ENCODE assay signal across 8 cellular contexts in the genomic region with DNA sequence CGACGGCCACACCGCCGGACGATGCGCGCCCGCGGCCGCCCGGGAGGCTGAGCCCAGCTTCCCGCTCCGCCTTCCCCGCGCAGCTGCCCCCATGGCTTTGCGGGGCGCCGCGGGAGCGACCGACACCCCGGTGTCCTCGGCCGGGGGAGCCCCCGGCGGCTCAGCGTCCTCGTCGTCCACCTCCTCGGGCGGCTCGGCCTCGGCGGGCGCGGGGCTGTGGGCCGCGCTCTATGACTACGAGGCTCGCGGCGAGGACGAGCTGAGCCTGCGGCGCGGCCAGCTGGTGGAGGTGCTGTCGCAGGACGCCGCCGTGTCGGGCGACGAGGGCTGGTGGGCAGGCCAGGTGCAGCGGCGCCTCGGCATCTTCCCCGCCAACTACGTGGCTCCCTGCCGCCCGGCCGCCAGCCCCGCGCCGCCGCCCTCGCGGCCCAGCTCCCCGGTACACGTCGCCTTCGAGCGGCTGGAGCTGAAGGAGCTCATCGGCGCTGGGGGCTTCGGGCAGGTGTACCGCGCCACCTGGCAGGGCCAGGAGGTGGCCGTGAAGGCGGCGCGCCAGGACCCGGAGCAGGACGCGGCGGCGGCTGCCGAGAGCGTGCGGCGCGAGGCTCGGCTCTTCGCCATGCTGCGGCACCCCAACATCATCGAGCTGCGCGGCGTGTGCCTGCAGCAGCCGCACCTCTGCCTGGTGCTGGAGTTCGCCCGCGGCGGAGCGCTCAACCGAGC. TPM values are rescaled to one million over a fixed set of nuclear protein-coding genes. Genes with fewer than 3 reads are reported as not detected.
DNase-seq lines count a peak whose midpoint lies in the region; ATAC-seq and TF ChIP-seq lines count a peak whose summit lies in the region.

No MANE protein-coding gene starts in this region.

- H3K27me3 ChIP-seq in BLaER1 treated with 17β-estradiol and CSF1 and Interleukin-3, amounts not matched to agents 10 nM and 100 nM = peaks cover 6 to 21% (median 14%) of the 10 kb centered on the region in 11 experiments; a peak in 20 of 22 replicates
- no peaks in the 10 kb centered on the region for H3K27me3 ChIP-seq in colonic mucosa

- peak overlapping the region in 1 of 2 donors; percentile 54 for H3K4me3 Mint-ChIP-seq in stimulated activated naive CD8-positive, alpha-beta T cell treated with anti-CD3 and anti-CD28 coated beads, Interleukin-15, amount 100 ng/mL, for 72 hours

- H3K4me2 ChIP-seq in BLaER1 treated with 17β-estradiol and CSF1 and Interleukin-3, amounts not matched to agents 10 nM and 100 nM = peak overlapping the region; percentile 88 to 100 (median 100)

- H3K27ac Mint-ChIP-seq in stimulated activated naive CD8-positive, alpha-beta T cell treated with anti-CD3 and anti-CD28 coated beads, Interleukin-15, amount 100 ng/mL, for 72 hours = no peak overlapping the region

- H3K36me3 ChIP-seq in BLaER1 treated with 17β-estradiol and CSF1 and Interleukin-3, amounts not matched to agents 10 nM and 100 nM = no peaks in the 10 kb centered on the region
- H3K36me3 ChIP-seq in colonic mucosa = no peaks in the 10 kb centered on the region

- ATAC-seq in GM19043 (IDR thresholded peaks at IDR 0.05; ENCODE audit: low read depth, unreplicated experiment) = peak; percentile 24
- peak; percentile 28 for ATAC-seq in HG03196 (IDR thresholded peaks at IDR 0.05; ENCODE audit: unreplicated experiment)
- peak; percentile 42 for ATAC-seq in stimulated activated naive CD8-positive, alpha-beta T cell treated with anti-CD3 and anti-CD28 coated beads, Interleukin-15, amount 100 ng/mL, for 72 hours

- peaks cover 12 to 29% (median 22%) of the 10 kb centered on the region in 10 experiments for H3K4me1 ChIP-seq in BLaER1 treated with 17β-estradiol and CSF1 and Interleukin-3, amounts not matched to agents 10 nM and 100 nM
- H3K4me1 ChIP-seq in colonic mucosa = no peaks in the 10 kb centered on the region

- peak overlapping the region; percentile 73 to 91 (median 82) for H3K9ac ChIP-seq in BLaER1 treated with 17β-estradiol and CSF1 and Interleukin-3, amounts not matched to agents 10 nM and 100 nM
- H3K9ac ChIP-seq in colonic mucosa (ENCODE audit: low read depth in 2 of 2, low read length in 2 of 2) = peak overlapping the region; percentile 66 to 97

- H3K4me3 ChIP-seq in BLaER1 treated with 17β-estradiol and CSF1 and Interleukin-3, amounts not matched to agents 10 nM and 100 nM = peak overlapping the region; percentile 66 to 79 (median 76)
- H3K4me3 ChIP-seq in colonic mucosa = peak overlapping the region; percentile 72

- H3K27ac ChIP-seq in BLaER1 treated with 17β-estradiol and CSF1 and Interleukin-3, amounts not matched to agents 10 nM and 100 nM = peak overlapping the region; percentile 71 to 86 (median 76)
- peak overlapping the region; percentile 80 for H3K27ac ChIP-seq in colonic mucosa

- peaks cover 40% of the 10 kb centered on the region for H3K27me3 Mint-ChIP-seq in stimulated activated naive CD8-positive, alpha-beta T cell treated with anti-CD3 and anti-CD28 coated beads, Interleukin-15, amount 100 ng/mL, for 72 hours

- no peaks in the 10 kb centered on the region for H3K9me3 Mint-ChIP-seq in stimulated activated naive CD8-positive, alpha-beta T cell treated with anti-CD3 and anti-CD28 coated beads, Interleukin-15, amount 100 ng/mL, for 72 hours

- intact Hi-C loops in colonic mucosa (cut with DNase I) = no loop called here

- H4K20me1 ChIP-seq in BLaER1 treated with 17β-estradiol and CSF1 and Interleukin-3, amounts not matched to agents 10 nM and 100 nM = peaks cover 0 to 6% (median 0%) of the 10 kb centered on the region in 11 experiments; a peak in 5 of 22 replicates

- DNase-seq in T-helper 22 cell (ENCODE audit: low read depth) (peak; percentile 2), colonic mucosa (peak; percentile 27), lung microvascular endothelial cell (ENCODE audit: low read depth in 2 of 2) (peak; percentile 3 to 20), GDM1 (lab: John Stamatoyannopoulos, UW) (no peak)
- peak; percentile 25 to 38 for DNase-seq in stimulated activated naive CD8-positive, alpha-beta T cell treated with anti-CD3 and anti-CD28 coated beads, Interleukin-15, amount 100 ng/mL, for 72 hours

- H3K4me1 Mint-ChIP-seq in stimulated activated naive CD8-positive, alpha-beta T cell treated with anti-CD3 and anti-CD28 coated beads, Interleukin-15, amount 100 ng/mL, for 72 hours = peaks cover 16% of the 10 kb centered on the region

- no peaks in the 10 kb centered on the region for H3K9me3 ChIP-seq in BLaER1 treated with 17β-estradiol and CSF1 and Interleukin-3, amounts not matched to agents 10 nM and 100 nM (replicated peaks in 1 of 11)
- no peaks in the 10 kb centered on the region for H3K9me3 ChIP-seq in colonic mucosa

- no peak for TF ChIP-seq CTCF in colonic mucosa (IDR thresholded peaks at IDR 0.05)

RNA-seq across cellular contexts. Expression of a gene that starts 0.6 kb away (rescaled TPM):
- 10 to 100 TPM; 16.4 to 20.5 TPM for total RNA-seq in colonic mucosa
- total RNA-seq in lung microvascular endothelial cell = 0.44 and 0.79 TPM in 2 replicates

RNA-seq across cellular contexts. Expression of a gene that starts 32.6 kb away (rescaled TPM):
- 1 to 10 TPM; 5.4 to 6.7 TPM for total RNA-seq in colonic mucosa
- total RNA-seq in lung microvascular endothelial cell = 0.20 and 2.8 TPM in 2 replicates
